ENCODE assay signal across 16 cellular contexts in the genomic region with DNA sequence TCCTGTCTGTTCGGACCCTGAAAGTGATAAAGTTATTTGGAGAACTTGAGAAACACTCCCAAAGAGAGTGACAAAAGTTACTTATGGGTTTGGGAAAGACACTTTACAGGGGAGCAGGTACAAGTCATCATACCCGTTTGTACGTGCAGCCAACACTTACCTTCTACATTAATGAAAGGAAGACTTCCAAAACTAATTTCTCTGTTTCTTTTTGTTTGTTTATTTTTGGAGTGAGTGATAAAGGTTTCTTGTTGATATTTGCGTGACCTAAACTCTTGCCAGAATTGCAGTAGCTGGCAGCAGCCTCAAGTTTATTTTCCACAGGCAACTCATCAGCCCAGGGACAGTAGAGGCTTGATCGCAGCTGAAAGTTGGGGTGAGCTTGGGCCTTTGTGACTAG. TPM values are rescaled to one million over a fixed set of nuclear protein-coding genes. Genes with fewer than 3 reads are reported as not detected.
DNase-seq lines count a peak whose midpoint lies in the region; ATAC-seq and TF ChIP-seq lines count a peak whose summit lies in the region.
"Had no signal": no experiment of that assay in that cellular context is flagged by ENCODE, and none has a peak within 500 bp of the region (broad histone marks: within the 10 kb centered on the region; RNA-seq: fewer than 3 reads in every experiment).

No MANE protein-coding gene starts in this region.

- TF ChIP-seq POLR2A in adrenal gland (IDR thresholded peaks at IDR 0.05) (peak in 1 of 2 donors; percentile 57), gastrocnemius medialis (IDR thresholded peaks at IDR 0.05) (no peak)

- H3K27me3 ChIP-seq in adrenal gland, result no peaks in the 10 kb centered on the region
- H3K27me3 ChIP-seq in heart right ventricle, result no peaks in the 10 kb centered on the region
- H3K27me3 ChIP-seq in gastrocnemius medialis, result no peaks in the 10 kb centered on the region

- peaks cover 64 to 87% of the 10 kb centered on the region in 2 donors for H3K4me1 ChIP-seq in adrenal gland (replicated peaks in 1 of 2)
- peaks cover 9 to 97% (median 88%) of the 10 kb centered on the region in 9 donors for H3K4me1 ChIP-seq in heart right ventricle
- H3K4me1 ChIP-seq in gastrocnemius medialis, result peaks cover 44 to 74% of the 10 kb centered on the region in 2 donors

- in situ Hi-C loops in gastrocnemius medialis (cut with MboI; ENCODE audit: low sequenced_read_pairs in 4 of 4), result loop anchor here in 1 of 4 donors (10.0 kb wide), 1 partner anchor 182 kb away; a partner anchor contains a TSS

- peak overlapping the region in 1 of 4 donors; percentile 20 for H3K4me3 ChIP-seq in adrenal gland
- H3K4me3 ChIP-seq in heart right ventricle, result peak overlapping the region in 1 of 10 donors; percentile 2
- H3K4me3 ChIP-seq in gastrocnemius medialis, result peak overlapping the region in 1 of 4 donors; percentile 4
- H3K4me3 ChIP-seq: HAP-1 had no signal

- DNase-seq in AG20443 (ENCODE audit: low spot score), result peak; percentile 16
- DNase-seq in adrenal gland, result peak; percentile 58 to 86 (median 77)
- DNase-seq in heart right ventricle, result no peak
- DNase-seq in gastrocnemius medialis, result peak in 1 of 2 donors; percentile 54
- no peak for DNase-seq in DMS79 (lab: John Stamatoyannopoulos, UW)
- no peak for DNase-seq in cerebellar cortex (ENCODE audit: low spot score)
- DNase-seq in stimulated activated naive CD8-positive, alpha-beta T cell treated with anti-CD3 and anti-CD28 coated beads, Interleukin-15, Interleukin-2, amounts not matched to agents 100 U/mL and 50 U/mL, for 24 hours, result no peak
- no peak for DNase-seq in germinal center (ENCODE audit: low spot score)
- DNase-seq: activated effector memory CD4-positive, alpha-beta T cell treated with anti-CD3 and anti-CD28 coated beads, Interleukin-2, amount 50 U/mL, for 16 hours; AML-193; DMS 273 treated with DMSO at 0.1 percent for 48 hours; naive thymus-derived CD8-positive, alpha-beta T cell; NCI-H2081; stimulated activated CD4-positive, alpha-beta T cell treated with anti-CD3 and anti-CD28 coated beads, Interleukin-4, amount 100 ng/mL, for 4 hours had no signal

- ATAC-seq in heart right ventricle, result peak in 6 of 8 donors; percentile 31 to 56 (median 49)
- peak; percentile 48 to 51 for ATAC-seq in gastrocnemius medialis
- ATAC-seq in stimulated activated naive CD8-positive, alpha-beta T cell treated with anti-CD3 and anti-CD28 coated beads, Interleukin-15, Interleukin-2, amounts not matched to agents 100 U/mL and 50 U/mL, for 24 hours, result no peak
- ATAC-seq: naive thymus-derived CD8-positive, alpha-beta T cell had no signal

- H3K27ac ChIP-seq in adrenal gland (peak overlapping the region; percentile 5 to 96 (median 75)), heart right ventricle (peak overlapping the region in 9 of 10 donors; percentile 32 to 98 (median 96)), gastrocnemius medialis (peak overlapping the region; percentile 7 to 99 (median 94))
- H3K27ac ChIP-seq: RWPE1 had no signal

- TF ChIP-seq CTCF in adrenal gland (IDR thresholded peaks at IDR 0.05) (peak in 1 of 6 experiments; percentile 9), heart right ventricle (IDR thresholded peaks at IDR 0.05) (no peak), gastrocnemius medialis (IDR thresholded peaks at IDR 0.05 in 4 of 5, conservative IDR thresholded peaks at IDR 0.05 in 1 of 5) (no peak)

- peaks cover 0 to 4% of the 10 kb centered on the region in 2 donors for H3K36me3 ChIP-seq in adrenal gland (replicated peaks in 1 of 2)
- peaks cover 0 to 37% (median 0%) of the 10 kb centered on the region in 9 donors for H3K36me3 ChIP-seq in heart right ventricle
- peaks cover 0 to 10% of the 10 kb centered on the region in 2 donors for H3K36me3 ChIP-seq in gastrocnemius medialis
- H3K36me3 ChIP-seq: HAP-1 had no signal

- intact Hi-C loops in adrenal gland (cut with DNase I), result no loop called here
- intact Hi-C loops in heart right ventricle (cut with DNase I), result no loop called here
- intact Hi-C loops in gastrocnemius medialis (cut with DNase I; ENCODE audit: low total_unique reads), result no loop called here

- H3K9me3 ChIP-seq in adrenal gland (replicated peaks in 1 of 3) (no peaks in the 10 kb centered on the region), heart right ventricle (no peaks in the 10 kb centered on the region), gastrocnemius medialis (no peaks in the 10 kb centered on the region)
- H3K9me3 ChIP-seq: HAP-1 had no signal

- WGBS in adrenal gland, 4 donors, result 29 to 39% (median 30%) methylated on average over 5 of the region's 5 CpGs
- 29 to 39% methylated on average over 5 of the region's 5 CpGs for WGBS in heart right ventricle, 2 donors

RNA-seq across cellular contexts. Expression of a gene that starts 8.4 kb away (rescaled TPM):
- total RNA-seq in adrenal gland (100 to 1,000 TPM; 116 to 316 (median 173) TPM), heart right ventricle (100 to 1,000 TPM in 8 of 10 donors, 10 to 100 TPM in 2; 74.9 to 201 (median 123) TPM), gastrocnemius medialis (100 to 1,000 TPM in 1 of 4 donors, 10 to 100 TPM in 3; 19.3 to 150 (median 64.5) TPM)
- polyA plus RNA-seq in adrenal gland (10 to 100 TPM in 1 of 3 donors, 1 to 10 TPM in 2; 5.6 to 71.0 (median 9.7) TPM), heart right ventricle (10 to 100 TPM in 1 of 2 donors, 1 to 10 TPM in 1; 9.1 to 41.6 TPM)

Comparison
In these comparisons a context has a peak if more than half of its experiments do, and no peak if none do; other contexts are left out.
1. DNase-seq: peak in AG20443 (single experiment) and adrenal gland (7 of 7); none in heart right ventricle (0 of 2), DMS79 (single experiment), cerebellar cortex (single experiment), stimulated activated naive CD8-positive, alpha-beta T cell treated with anti-CD3 and anti-CD28 coated beads, Interleukin-15, Interleukin-2, amounts not matched to agents 100 U/mL and 50 U/mL, for 24 hours (single experiment) and germinal center (single experiment).
2. Peak in every context shown above with its lines, with median percentiles within 50 percentile points of each other: H3K27ac ChIP-seq.